ENCODE assay signal across 1 cellular context in genomic region chr4:185240486-185240885, GRCh38.
DNase-seq lines count a peak whose midpoint lies in the region.

No MANE protein-coding gene starts in this region.

- peak; percentile 8 for DNase-seq in activated gamma-delta T cell (lab: John Stamatoyannopoulos, UW)
